19 cellular contexts compared by ENCODE assay signal in genomic region chr18:58452392-58453166, GRCh38.
"Had no signal": no experiment of that assay in that cellular context is flagged by ENCODE, and none has a peak within 500 bp of the region (broad histone marks: within the 10 kb centered on the region; RNA-seq: fewer than 3 reads in every experiment).

No MANE protein-coding gene starts in this region.

- H3K27ac ChIP-seq: cardiac muscle cell, esophagus muscularis mucosa, lower lobe of right lung, ovary, stomach, thoracic aorta had no signal

- H3K4me3 ChIP-seq: cardiac muscle cell, esophagus muscularis mucosa, lower lobe of right lung, ovary, stomach, thoracic aorta had no signal

- H3K27ac Mint-ChIP-seq: activated CD4-positive, alpha-beta memory T cell treated with anti-CD3 and anti-CD28 coated beads for 36 hours; activated CD4-positive, alpha-beta T cell treated with anti-CD3 and anti-CD28 coated beads for 36 hours; activated CD8-positive, alpha-beta memory T cell treated with anti-CD3 and anti-CD28 coated beads, Interleukin-2, amount 10 ng/mL, durations not matched to agents 7 days and 5 days; activated naive CD4-positive, alpha-beta T cell treated with anti-CD3 and anti-CD28 coated beads, Interleukin-2, amount 10 ng/mL, durations not matched to agents 7 days and 5 days; activated T-helper 2 cell treated with anti-CD3 and anti-CD28 coated beads, Interferon-gamma antibody, Interleukin-2, Interleukin-4, amounts not matched to agents 10 μg/mL and 5 μg/mL and 100 μg/mL, durations not matched to agents 14 hours and 24 hours and 36 hours; immature natural killer cell; T-helper 17 cell had no signal

- H3K36me3 Mint-ChIP-seq: activated CD4-positive, alpha-beta memory T cell treated with anti-CD3 and anti-CD28 coated beads for 36 hours; activated CD8-positive, alpha-beta memory T cell treated with anti-CD3 and anti-CD28 coated beads, Interleukin-2, amount 10 ng/mL, durations not matched to agents 7 days and 5 days; activated naive CD4-positive, alpha-beta T cell treated with anti-CD3 and anti-CD28 coated beads, Interleukin-2, amount 10 ng/mL, durations not matched to agents 7 days and 5 days; immature natural killer cell had no signal

- DNase-seq: activated CD4-positive, alpha-beta memory T cell treated with anti-CD3 and anti-CD28 coated beads for 36 hours; activated CD4-positive, alpha-beta T cell treated with anti-CD3 and anti-CD28 coated beads for 36 hours; activated CD8-positive, alpha-beta memory T cell treated with anti-CD3 and anti-CD28 coated beads, Interleukin-2, amount 10 ng/mL, durations not matched to agents 7 days and 5 days; activated naive CD4-positive, alpha-beta T cell treated with anti-CD3 and anti-CD28 coated beads, Interleukin-2, amount 10 ng/mL, durations not matched to agents 7 days and 5 days; activated T-cell treated with anti-CD3 and anti-CD28 coated beads, Interleukin-2, amount 50 U/mL, for 1 hour; foreskin melanocyte; immature natural killer cell; lower lobe of right lung; midbrain; ovary; stimulated activated CD4-positive, alpha-beta T cell treated with anti-CD3 and anti-CD28 coated beads, Interleukin-12 subunit alpha, Interleukin-12 subunit beta, amount 100 ng/mL, for 4 hours; stimulated activated CD4-positive, alpha-beta T cell treated with anti-CD3 and anti-CD28 coated beads, Interleukin-2, amount 100 ng/mL, for 24 hours; stomach; T-helper 17 cell had no signal

- H3K27me3 ChIP-seq: cardiac muscle cell, esophagus muscularis mucosa, ovary, stomach had no signal

- H3K36me3 ChIP-seq: cardiac muscle cell, esophagus muscularis mucosa, lower lobe of right lung, ovary, stomach, thoracic aorta had no signal

- H3K4me1 Mint-ChIP-seq: activated CD8-positive, alpha-beta memory T cell treated with anti-CD3 and anti-CD28 coated beads, Interleukin-2, amount 10 ng/mL, durations not matched to agents 7 days and 5 days; activated naive CD4-positive, alpha-beta T cell treated with anti-CD3 and anti-CD28 coated beads, Interleukin-2, amount 10 ng/mL, durations not matched to agents 7 days and 5 days; immature natural killer cell had no signal

- H3K9me3 Mint-ChIP-seq: activated CD4-positive, alpha-beta memory T cell treated with anti-CD3 and anti-CD28 coated beads for 36 hours; activated naive CD4-positive, alpha-beta T cell treated with anti-CD3 and anti-CD28 coated beads, Interleukin-2, amount 10 ng/mL, durations not matched to agents 7 days and 5 days; activated T-helper 2 cell treated with anti-CD3 and anti-CD28 coated beads, Interferon-gamma antibody, Interleukin-2, Interleukin-4, amounts not matched to agents 10 μg/mL and 5 μg/mL and 100 μg/mL, durations not matched to agents 14 hours and 24 hours and 36 hours; immature natural killer cell; neural crest cell had no signal

- H3K9me3 ChIP-seq: esophagus muscularis mucosa, lower lobe of right lung, ovary, stomach, thoracic aorta had no signal

- H3K4me3 Mint-ChIP-seq: activated CD4-positive, alpha-beta memory T cell treated with anti-CD3 and anti-CD28 coated beads for 36 hours; activated CD4-positive, alpha-beta T cell treated with anti-CD3 and anti-CD28 coated beads for 36 hours; activated CD8-positive, alpha-beta memory T cell treated with anti-CD3 and anti-CD28 coated beads, Interleukin-2, amount 10 ng/mL, durations not matched to agents 7 days and 5 days; activated naive CD4-positive, alpha-beta T cell treated with anti-CD3 and anti-CD28 coated beads, Interleukin-2, amount 10 ng/mL, durations not matched to agents 7 days and 5 days; immature natural killer cell; neural crest cell; T-helper 17 cell had no signal

- H3K4me1 ChIP-seq: lower lobe of right lung had no signal
